In genomic region chr14:36672095-36672494, GRCh38 we compare ENCODE assay signal across 34 cellular contexts. TPM values are rescaled to one million over a fixed set of nuclear protein-coding genes. Genes with fewer than 3 reads are reported as not detected.
"Had no signal": no experiment of that assay in that cellular context is flagged by ENCODE, and none has a peak within 500 bp of the region (broad histone marks: within the 10 kb centered on the region; RNA-seq: fewer than 3 reads in every experiment).

No MANE protein-coding gene starts in this region.

- DNase-seq: activated CD4-positive, alpha-beta memory T cell treated with anti-CD3 and anti-CD28 coated beads for 36 hours; activated CD4-positive, alpha-beta T cell treated with anti-CD3 and anti-CD28 coated beads, Interleukin-2, amount 10 ng/mL, durations not matched to agents 24 days and 14 days; activated CD4-positive, CD25-positive, alpha-beta regulatory T cell treated with anti-CD3 and anti-CD28 coated beads, Interleukin-2, amount 50 U/mL, for 72 hours; activated CD8-positive, alpha-beta memory T cell treated with anti-CD3 and anti-CD28 coated beads, Interleukin-2, amount 50 U/mL, for 4 hours; activated effector memory CD4-positive, alpha-beta T cell treated with anti-CD3 and anti-CD28 coated beads, Interleukin-2, amount 50 U/mL, for 16 hours; activated naive CD4-positive, alpha-beta T cell treated with anti-CD3 and anti-CD28 coated beads for 36 hours; activated naive CD8-positive, alpha-beta T cell treated with anti-CD3 and anti-CD28 coated beads for 36 hours; activated T-cell treated with anti-CD3 and anti-CD28 coated beads, Interleukin-2, amount 50 U/mL, for 1 hour; adrenal gland; cerebellar nuclear complex; colonic mucosa; effector CD8-positive, alpha-beta T cell; left lung; mesendoderm; natural killer cell; occipital lobe; posterior cingulate gyrus; stimulated activated CD4-positive, alpha-beta T cell treated with anti-CD3 and anti-CD28 coated beads, Interleukin-2, amount 100 ng/mL, for 48 hours; stimulated activated naive CD4-positive, alpha-beta T cell treated with Interleukin-2 at 50 U/mL for 16 hours; T1000 had no signal

- H3K4me2 ChIP-seq: neural progenitor cell had no signal

- H3K36me3 ChIP-seq: adrenal gland, ascending aorta, cardiac muscle cell, colonic mucosa, left lung, neural progenitor cell, right lobe of liver, tibial nerve had no signal

- H3K4me3 ChIP-seq: adrenal gland, ascending aorta, cardiac muscle cell, colonic mucosa, left lung, lung, neural progenitor cell, right lobe of liver, tibial nerve had no signal

- H3K9ac ChIP-seq: neural progenitor cell had no signal

- H3K27ac ChIP-seq: adrenal gland, ascending aorta, cardiac muscle cell, colonic mucosa, epithelial cell of prostate, left lung, neural progenitor cell, right lobe of liver, tibial nerve had no signal

- H3K9me3 ChIP-seq: adrenal gland, ascending aorta, colonic mucosa, left lung, right lobe of liver, tibial nerve had no signal

- H3K4me1 ChIP-seq: adrenal gland, ascending aorta, colonic mucosa, left lung, right lobe of liver had no signal

- H2AFZ ChIP-seq: neural progenitor cell had no signal

- H3K27me3 ChIP-seq: ascending aorta had no signal

RNA-seq across cellular contexts. Expression of gene PAX9, which starts 10.4 kb away (rescaled TPM):
- total RNA-seq: activated CD4-positive, alpha-beta memory T cell treated with anti-CD3 and anti-CD28 coated beads for 36 hours; activated CD4-positive, alpha-beta T cell treated with anti-CD3 and anti-CD28 coated beads, Interleukin-2, amount 10 ng/mL, durations not matched to agents 24 days and 14 days; activated CD8-positive, alpha-beta memory T cell treated with anti-CD3 and anti-CD28 coated beads for 36 hours; activated naive CD4-positive, alpha-beta T cell treated with anti-CD3 and anti-CD28 coated beads for 36 hours; activated naive CD8-positive, alpha-beta T cell treated with anti-CD3 and anti-CD28 coated beads for 36 hours; activated T-helper 1 cell treated with anti-CD3 and anti-CD28 coated beads, Interleukin-12 subunit alpha, Interleukin-12 subunit beta, Interleukin-2, Interleukin-4 antibody, amounts not matched to agents 30 ng/mL and 10 ng/mL and 1 ng/mL, durations not matched to agents 14 hours and 24 hours and 36 hours; adrenal gland; ascending aorta; cardiac muscle cell; dermis microvascular lymphatic vessel endothelial cell; frontal cortex; mononuclear cell; natural killer cell; renal cortical epithelial cell; right lobe of liver; temporal lobe had no signal
